ENCODE assay signal across 24 cellular contexts in the genomic region with DNA sequence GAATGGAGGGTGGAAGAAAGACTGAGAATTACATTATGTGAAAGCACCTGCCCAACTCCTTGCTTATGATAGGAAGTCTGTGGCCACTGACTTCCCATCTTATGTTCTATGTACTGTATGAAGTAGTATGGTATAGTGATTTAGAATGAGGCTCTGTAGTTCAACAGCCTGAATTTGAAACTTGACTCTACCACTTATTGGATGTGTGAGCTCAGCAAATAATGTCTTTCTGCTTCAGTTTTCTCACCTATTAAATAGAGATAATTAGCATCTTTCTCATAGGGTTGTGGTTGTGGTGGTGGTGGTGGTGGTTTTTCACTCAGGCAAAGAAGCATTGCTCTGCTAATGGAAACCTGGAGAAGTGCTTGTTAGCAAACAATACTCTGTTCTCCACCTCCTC.
DNase-seq lines count a peak whose midpoint lies in the region; ATAC-seq and TF ChIP-seq lines count a peak whose summit lies in the region.
"Had no signal": no experiment of that assay in that cellular context is flagged by ENCODE, and none has a peak within 500 bp of the region (broad histone marks: within the 10 kb centered on the region; RNA-seq: fewer than 3 reads in every experiment).

No MANE protein-coding gene starts in this region.

- no peak overlapping the region for H2BK5ac ChIP-seq in mesendoderm (ENCODE audit: low read length)

- H3K4me3 ChIP-seq in DND-41 (ENCODE audit: low read depth in 1 of 2, low read length in 2 of 2) = no peak overlapping the region
- no peak overlapping the region for H3K4me3 ChIP-seq in aorta (ENCODE audit: low read length in 2 of 2)
- H3K4me3 ChIP-seq in mesendoderm (ENCODE audit: low read length) = no peak overlapping the region
- H3K4me3 ChIP-seq: A549; BLaER1 treated with 17β-estradiol and CSF1 and Interleukin-3, amounts not matched to agents 10 nM and 100 nM; HAP-1 had no signal

- ATAC-seq in DND-41 (ENCODE audit: insufficient read depth, low read depth) (peak; percentile 29; the same call in 1 of the 3 replicates), GM18867 (IDR thresholded peaks at IDR 0.05; ENCODE audit: unreplicated experiment) (peak; percentile 66), aorta (ENCODE audit: low FRiP score) (no peak)
- no peak for ATAC-seq in activated CD8-positive, alpha-beta T cell treated with anti-CD3 and anti-CD28 coated beads for 36 hours
- ATAC-seq: A549, Panc1 had no signal

- CTCF ChIA-PET in activated CD8-positive, alpha-beta T cell treated with anti-CD3 and anti-CD28 coated beads for 36 hours (lab: Charles Lee) = no interaction called here

- no peaks in the 10 kb centered on the region for H3K27me3 Mint-ChIP-seq in activated CD8-positive, alpha-beta T cell treated with anti-CD3 and anti-CD28 coated beads for 36 hours
- H3K27me3 Mint-ChIP-seq in endothelial cell (ENCODE audit: unreplicated experiment) = no peaks in the 10 kb centered on the region
- H3K27me3 Mint-ChIP-seq: CD4-positive, alpha-beta T cell had no signal

- no peak overlapping the region for H3K23ac ChIP-seq in mesendoderm (ENCODE audit: low read length)

- H3K27ac ChIP-seq in DND-41 (ENCODE audit: low read length) (no peak overlapping the region), aorta (ENCODE audit: low read depth in 1 of 2, low read length in 2 of 2) (no peak overlapping the region), mesendoderm (ENCODE audit: low read depth, low read length) (no peak overlapping the region)
- H3K27ac ChIP-seq: A549; BLaER1 treated with 17β-estradiol and CSF1 and Interleukin-3, amounts not matched to agents 10 nM and 100 nM; RWPE1 had no signal

- no peak overlapping the region for H3K4ac ChIP-seq in mesendoderm (ENCODE audit: low read depth, low read length)

- peaks cover 7% of the 10 kb centered on the region for H3K36me3 Mint-ChIP-seq in activated CD8-positive, alpha-beta T cell treated with anti-CD3 and anti-CD28 coated beads for 36 hours (ENCODE audit: low read depth)
- H3K36me3 Mint-ChIP-seq in endothelial cell (ENCODE audit: low read depth, unreplicated experiment) = no peaks in the 10 kb centered on the region

- H3K27me3 ChIP-seq in DND-41 (ENCODE audit: insufficient read depth, low read length, poor library complexity) = no peaks in the 10 kb centered on the region
- no peaks in the 10 kb centered on the region for H3K27me3 ChIP-seq in aorta (ENCODE audit: control insufficient read depth in 1 of 2, insufficient read depth in 2 of 2, low read length in 1 of 2)
- H3K27me3 ChIP-seq in mesendoderm (ENCODE audit: insufficient read depth, low read length, poor library complexity) = no peaks in the 10 kb centered on the region
- H3K27me3 ChIP-seq: BLaER1 treated with 17β-estradiol and CSF1 and Interleukin-3, amounts not matched to agents 10 nM and 100 nM had no signal

- H3K9me3 ChIP-seq in DND-41 (ENCODE audit: insufficient read depth, low read length, severe bottlenecking) (no peaks in the 10 kb centered on the region), aorta (ENCODE audit: control insufficient read depth, low read length) (no peaks in the 10 kb centered on the region)
- H3K9me3 ChIP-seq: A549, HAP-1 had no signal

- DNase-seq in DND-41 (no peak), NCI-H2107 (lab: John Stamatoyannopoulos, UW) (peak; percentile 28), NCI-H69 (lab: John Stamatoyannopoulos, UW) (peak; percentile 70), aorta (no peak), endothelial cell (ENCODE audit: low spot score) (no peak), mesendoderm (no peak)
- DNase-seq in activated CD8-positive, alpha-beta T cell treated with anti-CD3 and anti-CD28 coated beads for 36 hours = no peak
- DNase-seq: AML-193; CD4-positive, alpha-beta T cell; DMS79 treated with DMSO at 0.1 percent for 48 hours; GOT3; HFFc6; KBM-7; NCI-H1048; NCI-H187; NCI-H2081 treated with DMSO at 0.1 percent for 48 hours; NCI-H345; SHP77 had no signal

- H3K79me2 ChIP-seq in DND-41 (ENCODE audit: insufficient read depth, low read length) = no peaks in the 10 kb centered on the region
- no peaks in the 10 kb centered on the region for H3K79me2 ChIP-seq in mesendoderm (ENCODE audit: control insufficient read depth, insufficient read depth, low read length)

- H3K18ac ChIP-seq in mesendoderm (ENCODE audit: low read length) = no peak overlapping the region

- TF ChIP-seq CTCF in DND-41 (IDR thresholded peaks at IDR 0.05; ENCODE audit: borderline replicate concordance, extremely low read depth, low read length, poor library complexity, severe bottlenecking) (no peak), endothelial cell (IDR thresholded peaks at IDR 0.05; ENCODE audit: unreplicated experiment) (no peak)
- TF ChIP-seq CTCF in activated CD8-positive, alpha-beta T cell treated with anti-CD3 and anti-CD28 coated beads for 36 hours (IDR thresholded peaks at IDR 0.05) = no peak

- H3K56ac ChIP-seq in mesendoderm (ENCODE audit: low read length) = no peak overlapping the region

- H3K36me3 ChIP-seq in DND-41 (ENCODE audit: insufficient read depth, low read length) = no peaks in the 10 kb centered on the region
- H3K36me3 ChIP-seq in aorta (ENCODE audit: control insufficient read depth in 1 of 2, insufficient read depth in 2 of 2, low read length in 1 of 2) = no peaks in the 10 kb centered on the region
- no peaks in the 10 kb centered on the region for H3K36me3 ChIP-seq in mesendoderm (ENCODE audit: control insufficient read depth, insufficient read depth, low read length)
- H3K36me3 ChIP-seq: HAP-1 had no signal

- H4K8ac ChIP-seq in mesendoderm (ENCODE audit: low read depth, low read length) = no peak overlapping the region

- peaks cover 1% of the 10 kb centered on the region for H3K9me3 Mint-ChIP-seq in activated CD8-positive, alpha-beta T cell treated with anti-CD3 and anti-CD28 coated beads for 36 hours
- H3K9me3 Mint-ChIP-seq in endothelial cell (ENCODE audit: unreplicated experiment) = no peaks in the 10 kb centered on the region
- H3K9me3 Mint-ChIP-seq: CD4-positive, alpha-beta T cell; HFFc6 had no signal

- H2AK5ac ChIP-seq in mesendoderm (ENCODE audit: low read length) = no peak overlapping the region

- H3K4me2 ChIP-seq in DND-41 (ENCODE audit: insufficient read depth, low read length) (no peak overlapping the region), mesendoderm (ENCODE audit: low read length) (no peak overlapping the region)
- H3K4me2 ChIP-seq: A549; BLaER1 treated with 17β-estradiol and CSF1 and Interleukin-3, amounts not matched to agents 10 nM and 100 nM had no signal

- H3K4me3 Mint-ChIP-seq in activated CD8-positive, alpha-beta T cell treated with anti-CD3 and anti-CD28 coated beads for 36 hours = no peak overlapping the region
- H3K4me3 Mint-ChIP-seq in endothelial cell (ENCODE audit: unreplicated experiment) = no peak overlapping the region
- H3K4me3 Mint-ChIP-seq: CD4-positive, alpha-beta T cell; HFFc6 had no signal

- no peak overlapping the region for H4K5ac ChIP-seq in mesendoderm (ENCODE audit: low read length)

- no peak overlapping the region for H3K9ac ChIP-seq in DND-41 (ENCODE audit: low read depth, low read length)
- H3K9ac ChIP-seq in mesendoderm (ENCODE audit: low read length) = no peak overlapping the region
- H3K9ac ChIP-seq: BLaER1 treated with 17β-estradiol and CSF1 and Interleukin-3, amounts not matched to agents 10 nM and 100 nM had no signal

- POLR2A ChIA-PET in activated CD8-positive, alpha-beta T cell treated with anti-CD3 and anti-CD28 coated beads for 36 hours (lab: Charles Lee) = no interaction called here

- H4K20me1 ChIP-seq in DND-41 (ENCODE audit: insufficient read depth, low read length) = no peaks in the 10 kb centered on the region
- H4K20me1 ChIP-seq: BLaER1 treated with 17β-estradiol and CSF1 and Interleukin-3, amounts not matched to agents 10 nM and 100 nM had no signal

- H2BK120ac ChIP-seq in mesendoderm (ENCODE audit: low read depth, low read length) = no peak overlapping the region

- intact Hi-C loops in aorta (cut with DNase I) = no loop called here
- intact Hi-C loops in activated CD8-positive, alpha-beta T cell treated with anti-CD3 and anti-CD28 coated beads for 36 hours (cut with micrococcal nuclease) = no loop called here

- no peak overlapping the region for H3K27ac Mint-ChIP-seq in activated CD8-positive, alpha-beta T cell treated with anti-CD3 and anti-CD28 coated beads for 36 hours
- H3K27ac Mint-ChIP-seq in endothelial cell (ENCODE audit: unreplicated experiment) = no peak overlapping the region
- H3K27ac Mint-ChIP-seq: CD4-positive, alpha-beta T cell; HFFc6 had no signal

- no peaks in the 10 kb centered on the region for H3K79me1 ChIP-seq in mesendoderm (ENCODE audit: low read length)

- no peak overlapping the region for H2AFZ ChIP-seq in DND-41 (ENCODE audit: low read depth, low read length)

- H3K4me1 Mint-ChIP-seq in activated CD8-positive, alpha-beta T cell treated with anti-CD3 and anti-CD28 coated beads for 36 hours (ENCODE audit: low read depth) = no peaks in the 10 kb centered on the region
- no peaks in the 10 kb centered on the region for H3K4me1 Mint-ChIP-seq in endothelial cell (ENCODE audit: unreplicated experiment)

- H3K4me1 ChIP-seq in DND-41 (ENCODE audit: insufficient read depth, low read length) (no peaks in the 10 kb centered on the region), aorta (ENCODE audit: control insufficient read depth in 1 of 2, insufficient read depth in 2 of 2, low read length in 2 of 2) (peaks cover 0 to 2% of the 10 kb centered on the region in 2 donors), mesendoderm (ENCODE audit: control insufficient read depth, low read depth, low read length) (no peaks in the 10 kb centered on the region)
- H3K4me1 ChIP-seq: BLaER1 treated with 17β-estradiol and CSF1 and Interleukin-3, amounts not matched to agents 10 nM and 100 nM; HAP-1 had no signal

- no peak overlapping the region for H2BK15ac ChIP-seq in mesendoderm (replicated peaks; ENCODE audit: low read depth)

Comparison
In these comparisons a context has a peak if more than half of its experiments do, and no peak if none do; other contexts are left out.
1. ATAC-seq: peak in DND-41 (single experiment) and GM18867 (single experiment); none in aorta (single experiment) and activated CD8-positive, alpha-beta T cell treated with anti-CD3 and anti-CD28 coated beads for 36 hours (single experiment).
2. DNase-seq: peak in NCI-H2107 (single experiment) and NCI-H69 (single experiment); none in DND-41 (single experiment), aorta (0 of 2), activated CD8-positive, alpha-beta T cell treated with anti-CD3 and anti-CD28 coated beads for 36 hours (single experiment), endothelial cell (single experiment) and mesendoderm (single experiment).